ENCODE assay signal across 22 cellular contexts in genomic region chr6:1630771-1631217, GRCh38. TPM values are rescaled to one million over a fixed set of nuclear protein-coding genes. Genes with fewer than 3 reads are reported as not detected.
DNase-seq lines count a peak whose midpoint lies in the region; ATAC-seq, FAIRE-seq and TF ChIP-seq lines count a peak whose summit lies in the region.
"Had no signal": no experiment of that assay in that cellular context is flagged by ENCODE, and none has a peak within 500 bp of the region (broad histone marks: within the 10 kb centered on the region; RNA-seq: fewer than 3 reads in every experiment).

No MANE protein-coding gene starts in this region.

- H3K27me3 ChIP-seq in SK-N-SH (ENCODE audit: insufficient read depth) = no peaks in the 10 kb centered on the region
- H3K27me3 ChIP-seq: ovary had no signal

- POLR2A ChIA-PET in SK-N-SH (lab: Yijun Ruan, JAX) = no interaction called here

- no peak for TF ChIP-seq CTCF in SK-N-SH (IDR thresholded peaks at IDR 0.05)

- H3K9ac ChIP-seq in SK-N-SH = no peak overlapping the region

- no peak overlapping the region for H3K4me2 ChIP-seq in SK-N-SH

- no peak for TF ChIP-seq RAD21 in SK-N-SH (IDR thresholded peaks at IDR 0.05; ENCODE audit: low read length)

- intact Hi-C loops in sciatic nerve (cut with DNase I) = no loop called here

- no peaks in the 10 kb centered on the region for H3K9me3 ChIP-seq in SK-N-SH
- H3K9me3 ChIP-seq: ovary, stomach had no signal

- CTCF ChIA-PET in SK-N-SH (lab: Yijun Ruan, JAX) = interaction anchor here (1.5 kb wide), 1 partner anchor 11 kb away, joined by 3 read pairs; no protein-coding TSS in a partner anchor

- no peaks in the 10 kb centered on the region for H3K9me2 ChIP-seq in SK-N-SH

- no peaks in the 10 kb centered on the region for H3K79me2 ChIP-seq in SK-N-SH (ENCODE audit: insufficient read depth)

- H4K20me1 ChIP-seq in SK-N-SH (ENCODE audit: insufficient read depth) = no peaks in the 10 kb centered on the region

- 73% methylated on average over 10 of the region's 11 CpGs for WGBS in SK-N-SH (ENCODE audit: low lambda C conversion rate)

- DNase-seq in A172 (ENCODE audit: low spot score) (peak; percentile 94), HTR-8/SVneo (ENCODE audit: insufficient read length, low spot score) (peak; percentile 65), SK-N-SH (no peak), glomerular visceral epithelial cell (ENCODE audit: extremely low spot score) (peak; percentile 77), sciatic nerve (ENCODE audit: low spot score) (no peak)
- DNase-seq: C1 segment of cervical spinal cord; central memory CD4-positive, alpha-beta T cell; DMS53; effector memory CD8-positive, alpha-beta T cell; Kasumi-1; left ventricle myocardium superior; NCI-H146; NCI-H774; ovary; RPMI8226; stimulated activated CD4-positive, alpha-beta T cell treated with anti-CD3 and anti-CD28 coated beads, Interleukin-12 subunit alpha, Interleukin-12 subunit beta, amount 100 ng/mL, for 4 hours; stomach; SW 1271 had no signal

- ATAC-seq in sciatic nerve (no peak), HG02623 (IDR thresholded peaks at IDR 0.05; ENCODE audit: unreplicated experiment) (no peak), GM18909 (IDR thresholded peaks at IDR 0.05; ENCODE audit: poor library complexity, unreplicated experiment) (no peak), GM21390 (IDR thresholded peaks at IDR 0.05; ENCODE audit: unreplicated experiment) (no peak)
- ATAC-seq: effector memory CD8-positive, alpha-beta T cell; left ventricle myocardium superior had no signal

- H3K4me3 ChIP-seq in SK-N-SH (ENCODE audit: low read depth in 2 of 2, low read length in 1 of 2) = no peak overlapping the region
- H3K4me3 ChIP-seq: ovary, stomach had no signal

- H3K27ac ChIP-seq in SK-N-SH (ENCODE audit: low read depth in 2 of 2, low read length in 1 of 2) = no peak overlapping the region
- H3K27ac ChIP-seq: ovary, stomach had no signal

- no peak overlapping the region for H2AFZ ChIP-seq in SK-N-SH (ENCODE audit: low read depth)

- H3K4me1 ChIP-seq in SK-N-SH (ENCODE audit: control insufficient read depth in 1 of 2, insufficient read depth in 2 of 2, low read depth in 1 of 2, low read length in 1 of 2) = peaks cover 0 to 16% of the 10 kb centered on the region in 2 experiments; a peak in 2 of 4 replicates

- no peaks in the 10 kb centered on the region for H3K36me3 ChIP-seq in SK-N-SH (replicated peaks in 1 of 2; ENCODE audit: control insufficient read depth in 1 of 2, insufficient read depth in 2 of 2, low read length in 1 of 2)
- H3K36me3 ChIP-seq: ovary had no signal

- peak; percentile 40 for FAIRE-seq in HTR-8/SVneo (lab: Jason Lieb, UNC)
- FAIRE-seq: A204.1 had no signal

- no peaks in the 10 kb centered on the region for H3F3A ChIP-seq in SK-N-SH (replicated peaks; ENCODE audit: insufficient read depth)

- 0 out of 4 replicates have a peak, but pooled peaks of 1 of the 2 experiments have one; percentile 18 for TF ChIP-seq EP300 in SK-N-SH (IDR thresholded peaks at IDR 0.05; ENCODE audit: borderline replicate concordance in 1 of 2, low read depth in 1 of 2, low read length in 1 of 2)

TF ChIP-seq in SK-N-SH, 30 proteins besides CTCF, POLR2A, EP300 and RAD21:
- TF ChIP-seq MEF2A (IDR thresholded peaks at IDR 0.05; ENCODE audit: borderline replicate concordance, low read depth) (no peak), YY1 (IDR thresholded peaks at IDR 0.05; ENCODE audit: low read depth) (no peak), MXI1 (IDR thresholded peaks at IDR 0.05; ENCODE audit: low read depth, low read length) (no peak), POLR2AphosphoS5 (IDR thresholded peaks at IDR 0.05; ENCODE audit: low read depth, low read length) (no peak), TAF1 (IDR thresholded peaks at IDR 0.05; ENCODE audit: borderline replicate concordance, low read depth, low read length) (no peak), TCF12 (IDR thresholded peaks at IDR 0.05) (peak; percentile 28; the same call in 1 of the 2 replicates), REST (IDR thresholded peaks at IDR 0.05; ENCODE audit: low read depth, low read length) (no peak), IRF3 (IDR thresholded peaks at IDR 0.05; ENCODE audit: low read depth, low read length) (no peak), USF1 (IDR thresholded peaks at IDR 0.05; ENCODE audit: borderline replicate concordance, low read depth) (no peak), RFX5 (IDR thresholded peaks at IDR 0.05; ENCODE audit: low read length) (no peak), FOSL2 (IDR thresholded peaks at IDR 0.05; ENCODE audit: borderline replicate concordance, low read depth) (peak; percentile 30; the same call in 1 of the 2 replicates), SMC3 (IDR thresholded peaks at IDR 0.05; ENCODE audit: low read depth, low read length) (no peak), NFIC (IDR thresholded peaks at IDR 0.05; ENCODE audit: borderline replicate concordance) (no peak), TEAD4 (IDR thresholded peaks at IDR 0.05; ENCODE audit: borderline replicate concordance, insufficient read depth) (no peak), RCOR1 (IDR thresholded peaks at IDR 0.05; ENCODE audit: low read length) (no peak), NRF1 (IDR thresholded peaks at IDR 0.05; ENCODE audit: low read depth, low read length) (no peak), ELF1 (IDR thresholded peaks at IDR 0.05) (no peak), JUND (IDR thresholded peaks at IDR 0.05) (peak; percentile 54)
- TF ChIP-seq, protein P1, sequence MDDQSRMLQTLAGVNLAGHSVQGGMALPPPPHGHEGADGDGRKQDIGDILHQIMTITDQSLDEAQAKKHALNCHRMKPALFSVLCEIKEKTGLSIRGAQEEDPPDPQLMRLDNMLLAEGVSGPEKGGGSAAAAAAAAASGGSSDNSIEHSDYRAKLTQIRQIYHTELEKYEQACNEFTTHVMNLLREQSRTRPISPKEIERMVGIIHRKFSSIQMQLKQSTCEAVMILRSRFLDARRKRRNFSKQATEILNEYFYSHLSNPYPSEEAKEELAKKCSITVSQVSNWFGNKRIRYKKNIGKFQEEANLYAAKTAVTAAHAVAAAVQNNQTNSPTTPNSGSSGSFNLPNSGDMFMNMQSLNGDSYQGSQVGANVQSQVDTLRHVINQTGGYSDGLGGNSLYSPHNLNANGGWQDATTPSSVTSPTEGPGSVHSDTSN (IDR thresholded peaks at IDR 0.05) = peak; percentile 56
- TF ChIP-seq, protein P2, sequence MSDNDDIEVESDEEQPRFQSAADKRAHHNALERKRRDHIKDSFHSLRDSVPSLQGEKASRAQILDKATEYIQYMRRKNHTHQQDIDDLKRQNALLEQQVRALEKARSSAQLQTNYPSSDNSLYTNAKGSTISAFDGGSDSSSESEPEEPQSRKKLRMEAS (IDR thresholded peaks at IDR 0.05; ENCODE audit: low read depth) = no peak
- TF ChIP-seq, protein P3, sequence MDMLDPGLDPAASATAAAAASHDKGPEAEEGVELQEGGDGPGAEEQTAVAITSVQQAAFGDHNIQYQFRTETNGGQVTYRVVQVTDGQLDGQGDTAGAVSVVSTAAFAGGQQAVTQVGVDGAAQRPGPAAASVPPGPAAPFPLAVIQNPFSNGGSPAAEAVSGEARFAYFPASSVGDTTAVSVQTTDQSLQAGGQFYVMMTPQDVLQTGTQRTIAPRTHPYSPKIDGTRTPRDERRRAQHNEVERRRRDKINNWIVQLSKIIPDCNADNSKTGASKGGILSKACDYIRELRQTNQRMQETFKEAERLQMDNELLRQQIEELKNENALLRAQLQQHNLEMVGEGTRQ (IDR thresholded peaks at IDR 0.05; ENCODE audit: borderline replicate concordance, low read depth, low read length) = no peak

RNA-seq across cellular contexts. Expression of gene FOXC1, which starts 21.1 kb away (rescaled TPM):
- 3.5 and 4.6 TPM in 2 replicates for total RNA-seq in A172 (2014; rRNA removed; shearing (Covaris generic))
- 3.6 and 4.3 TPM in 2 replicates for polyA plus RNA-seq in SK-N-SH (2012; rRNA removed)
- 4.3 TPM in 2 replicates for polyA plus RNA-seq in SK-N-SH (2012; cell fraction: cytosol; rRNA removed)
- 5.0 and 5.6 TPM in 2 replicates for polyA plus RNA-seq in SK-N-SH (2012; cell fraction: nucleus; rRNA removed)
- 61.8 TPM for total RNA-seq in sciatic nerve

Comparison
In these comparisons a context has a peak if more than half of its experiments do, and no peak if none do; other contexts are left out.
1. DNase-seq: peak in A172 (single experiment), HTR-8/SVneo (single experiment) and glomerular visceral epithelial cell (single experiment); none in SK-N-SH (single experiment) and sciatic nerve (single experiment).
2. RNA of gene FOXC1, which starts 21.1 kb away (total RNA-seq): 61.8 TPM in sciatic nerve (single experiment); 3.5 to 4.6 TPM in A172; every median in the first group is over 10 times any median in the second.